ENCODE assay signal across 1 cellular context in the genomic region with DNA sequence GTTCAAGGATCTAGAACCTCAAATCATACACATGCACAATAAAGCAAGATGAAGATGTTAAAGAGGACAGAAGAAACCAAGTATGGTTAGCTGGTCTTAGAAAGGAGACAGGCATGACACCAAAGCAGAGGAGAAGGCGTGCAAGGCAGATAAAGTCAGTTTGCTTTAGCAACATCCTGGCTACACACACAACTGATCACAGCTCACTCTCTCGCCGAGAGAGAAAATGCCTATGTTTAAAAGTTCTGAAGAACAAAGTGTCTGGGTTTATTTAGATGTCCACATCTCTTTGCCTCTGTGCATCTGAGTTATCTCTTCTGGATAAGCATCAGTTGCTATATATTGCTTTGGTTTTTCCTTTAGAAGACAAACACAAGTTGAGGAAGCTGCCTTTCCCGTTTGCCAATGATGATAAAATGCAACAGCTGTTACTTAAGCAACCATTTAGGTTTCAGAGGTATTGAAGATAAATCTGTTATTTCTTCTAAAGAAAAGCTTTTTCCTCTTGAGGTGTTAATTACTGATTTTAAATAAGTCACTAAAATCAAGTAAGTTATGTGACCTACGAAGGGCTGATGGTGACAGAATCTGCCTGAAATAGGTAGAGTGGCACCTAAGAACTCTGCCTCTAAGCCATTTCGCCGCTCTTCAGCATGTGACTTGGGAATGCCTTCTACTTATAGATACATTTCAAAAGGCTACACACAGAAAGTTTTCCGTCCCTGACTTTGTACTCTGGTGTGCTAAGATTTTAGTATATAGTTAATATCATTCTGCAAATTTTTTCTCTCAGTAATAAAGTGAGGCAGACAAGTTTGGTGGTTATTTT.
TF ChIP-seq lines count a peak whose summit lies in the region.

No MANE protein-coding gene starts in this region.

TF ChIP-seq in K562, 482 proteins besides CTCF, POLR2A, EP300 and RAD21 (continued from another document):
- TF ChIP-seq TBL1XR1 (IDR thresholded peaks at IDR 0.05; ENCODE audit: low read length in 2 of 2): 0 out of 4 replicates have a peak, but pooled peaks of 1 of the 2 experiments have one; percentile 11
- TF ChIP-seq HDAC1 (IDR thresholded peaks at IDR 0.05): peak in 1 of 2 experiments; percentile 20; a peak in 1 of 4 replicates
- TF ChIP-seq, protein P1, sequence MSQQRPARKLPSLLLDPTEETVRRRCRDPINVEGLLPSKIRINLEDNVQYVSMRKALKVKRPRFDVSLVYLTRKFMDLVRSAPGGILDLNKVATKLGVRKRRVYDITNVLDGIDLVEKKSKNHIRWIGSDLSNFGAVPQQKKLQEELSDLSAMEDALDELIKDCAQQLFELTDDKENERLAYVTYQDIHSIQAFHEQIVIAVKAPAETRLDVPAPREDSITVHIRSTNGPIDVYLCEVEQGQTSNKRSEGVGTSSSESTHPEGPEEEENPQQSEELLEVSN (IDR thresholded peaks at IDR 0.05; ENCODE audit: borderline replicate concordance in 1 of 2, extremely low read depth in 1 of 2, insufficient read depth in 1 of 2, insufficient read length in 1 of 2, low read depth in 1 of 2, low read length in 1 of 2, poor library complexity in 1 of 2, severe bottlenecking in 1 of 2): peak in 1 of 2 experiments; percentile 29
- no peak for TF ChIP-seq ZNF766 (CRISPR knock-in tag; conservative IDR thresholded peaks at IDR 0.05)
- TF ChIP-seq, protein P2, sequence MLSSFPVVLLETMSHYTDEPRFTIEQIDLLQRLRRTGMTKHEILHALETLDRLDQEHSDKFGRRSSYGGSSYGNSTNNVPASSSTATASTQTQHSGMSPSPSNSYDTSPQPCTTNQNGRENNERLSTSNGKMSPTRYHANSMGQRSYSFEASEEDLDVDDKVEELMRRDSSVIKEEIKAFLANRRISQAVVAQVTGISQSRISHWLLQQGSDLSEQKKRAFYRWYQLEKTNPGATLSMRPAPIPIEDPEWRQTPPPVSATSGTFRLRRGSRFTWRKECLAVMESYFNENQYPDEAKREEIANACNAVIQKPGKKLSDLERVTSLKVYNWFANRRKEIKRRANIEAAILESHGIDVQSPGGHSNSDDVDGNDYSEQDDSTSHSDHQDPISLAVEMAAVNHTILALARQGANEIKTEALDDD (IDR thresholded peaks at IDR 0.05): peak; percentile 55
- TF ChIP-seq ETV1 (tag; conservative IDR thresholded peaks at IDR 0.05; ENCODE audit: low read depth): 0 out of 2 replicates have a peak, but pooled peaks have one; percentile 14
- TF ChIP-seq RFX1 (IDR thresholded peaks at IDR 0.05): peak; percentile 10; the same call in 1 of the 2 replicates
- TF ChIP-seq EHMT2 (IDR thresholded peaks at IDR 0.05): 0 out of 2 replicates have a peak, but pooled peaks have one; percentile 3
- TF ChIP-seq L3MBTL2 (IDR thresholded peaks at IDR 0.05): 0 out of 2 replicates have a peak, but pooled peaks have one; percentile 8
- TF ChIP-seq, protein P3, sequence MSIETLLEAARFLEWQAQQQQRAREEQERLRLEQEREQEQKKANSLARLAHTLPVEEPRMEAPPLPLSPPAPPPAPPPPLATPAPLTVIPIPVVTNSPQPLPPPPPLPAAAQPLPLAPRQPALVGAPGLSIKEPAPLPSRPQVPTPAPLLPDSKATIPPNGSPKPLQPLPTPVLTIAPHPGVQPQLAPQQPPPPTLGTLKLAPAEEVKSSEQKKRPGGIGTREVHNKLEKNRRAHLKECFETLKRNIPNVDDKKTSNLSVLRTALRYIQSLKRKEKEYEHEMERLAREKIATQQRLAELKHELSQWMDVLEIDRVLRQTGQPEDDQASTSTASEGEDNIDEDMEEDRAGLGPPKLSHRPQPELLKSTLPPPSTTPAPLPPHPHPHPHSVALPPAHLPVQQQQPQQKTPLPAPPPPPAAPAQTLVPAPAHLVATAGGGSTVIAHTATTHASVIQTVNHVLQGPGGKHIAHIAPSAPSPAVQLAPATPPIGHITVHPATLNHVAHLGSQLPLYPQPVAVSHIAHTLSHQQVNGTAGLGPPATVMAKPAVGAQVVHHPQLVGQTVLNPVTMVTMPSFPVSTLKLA (conservative IDR thresholded peaks at IDR 0.05): 0 out of 4 replicates have a peak, but pooled peaks of 1 of the 2 experiments have one; percentile 20
- TF ChIP-seq DACH1 (IDR thresholded peaks at IDR 0.05; ENCODE audit: partially characterized antibody): peak; percentile 57
- no peak for TF ChIP-seq NFIC (IDR thresholded peaks at IDR 0.05)
- 0 out of 4 replicates have a peak, but pooled peaks of 1 of the 2 experiments have one; percentile 4 for TF ChIP-seq RCOR1 (IDR thresholded peaks at IDR 0.05; ENCODE audit: borderline replicate concordance in 1 of 2, low read depth in 2 of 2, low read length in 2 of 2)
